Comparison of ENCODE assay signal across 17 cellular contexts in the genomic region with DNA sequence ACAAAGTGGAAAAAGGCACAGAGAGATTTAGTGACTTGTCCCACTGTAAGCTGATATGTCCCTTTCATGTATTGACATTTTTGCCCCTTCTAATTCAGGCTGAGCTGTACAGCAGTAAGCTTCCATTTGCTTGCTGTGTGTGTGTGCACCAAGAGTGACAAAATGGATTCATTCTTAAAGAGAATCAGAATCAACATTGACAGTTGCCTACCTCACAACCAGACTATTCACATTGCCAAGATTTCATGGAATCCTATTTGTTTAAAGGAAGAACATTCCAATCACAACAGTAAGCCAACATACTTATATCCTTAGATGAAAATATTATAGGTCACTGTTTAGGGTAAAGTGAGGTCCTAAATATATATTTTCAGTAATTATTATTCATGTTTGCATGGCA.
"Had no signal": no experiment of that assay in that cellular context is flagged by ENCODE, and none has a peak within 500 bp of the region (broad histone marks: within the 10 kb centered on the region; RNA-seq: fewer than 3 reads in every experiment).

No MANE protein-coding gene starts in this region.

- H3K4me3 ChIP-seq: cardiac muscle cell, colonic mucosa, prostate gland, upper lobe of right lung had no signal

- H3K9me3 Mint-ChIP-seq: activated CD4-positive, alpha-beta memory T cell treated with anti-CD3 and anti-CD28 coated beads for 36 hours; activated naive CD4-positive, alpha-beta T cell treated with anti-CD3 and anti-CD28 coated beads, Interleukin-2, amount 50 U/mL, for 72 hours; activated T-cell treated with anti-CD3 and anti-CD28 coated beads, Interleukin-2, amount 50 U/mL, for 4 hours had no signal

- DNase-seq: activated CD4-positive, alpha-beta memory T cell treated with anti-CD3 and anti-CD28 coated beads for 36 hours; activated effector memory CD4-positive, alpha-beta T cell treated with anti-CD3 and anti-CD28 coated beads, Interleukin-2, amount 50 U/mL, for 16 hours; activated T-cell treated with anti-CD3 and anti-CD28 coated beads, Interleukin-2, amount 50 U/mL, for 4 hours; anterior cingulate cortex; colonic mucosa; effector memory CD4-positive, alpha-beta T cell; occipital lobe; stimulated activated CD8-positive, alpha-beta memory T cell treated with anti-CD3 and anti-CD28 coated beads, Interleukin-4, amount 100 ng/mL, for 48 hours; stimulated activated naive CD8-positive, alpha-beta T cell treated with anti-CD3 and anti-CD28 coated beads, Interleukin-15, Interleukin-2, amounts not matched to agents 100 U/mL and 50 U/mL, for 24 hours; T-helper 1 cell; upper lobe of right lung had no signal

- H3K36me3 Mint-ChIP-seq: activated CD4-positive, alpha-beta memory T cell treated with anti-CD3 and anti-CD28 coated beads for 36 hours; activated naive CD4-positive, alpha-beta T cell treated with anti-CD3 and anti-CD28 coated beads, Interleukin-2, amount 50 U/mL, for 72 hours; natural killer cell treated with Interleukin-12 subunit alpha and Interleukin-12 subunit beta and Interleukin-15 and Interleukin-18, amount 100 ng/mL, for 72 hours had no signal

- H3K27me3 Mint-ChIP-seq: activated CD4-positive, alpha-beta memory T cell treated with anti-CD3 and anti-CD28 coated beads for 36 hours; natural killer cell treated with Interleukin-12 subunit alpha and Interleukin-12 subunit beta and Interleukin-15 and Interleukin-18, amount 100 ng/mL, for 72 hours had no signal

- ATAC-seq: activated naive CD4-positive, alpha-beta T cell treated with anti-CD3 and anti-CD28 coated beads, Interleukin-2, amount 50 U/mL, for 72 hours; activated T-cell treated with anti-CD3 and anti-CD28 coated beads, Interleukin-2, amount 50 U/mL, for 4 hours; left lobe of liver; natural killer cell treated with Interleukin-12 subunit alpha and Interleukin-12 subunit beta and Interleukin-15 and Interleukin-18, amount 100 ng/mL, for 72 hours; sciatic nerve; stimulated activated naive CD8-positive, alpha-beta T cell treated with anti-CD3 and anti-CD28 coated beads, Interleukin-15, Interleukin-2, amounts not matched to agents 100 U/mL and 50 U/mL, for 24 hours; upper lobe of right lung had no signal

- H3K27ac Mint-ChIP-seq: activated CD4-positive, alpha-beta memory T cell treated with anti-CD3 and anti-CD28 coated beads for 36 hours; activated naive CD4-positive, alpha-beta T cell treated with anti-CD3 and anti-CD28 coated beads, Interleukin-2, amount 50 U/mL, for 72 hours; natural killer cell treated with Interleukin-12 subunit alpha and Interleukin-12 subunit beta and Interleukin-15 and Interleukin-18, amount 100 ng/mL, for 72 hours had no signal

- H3K4me3 Mint-ChIP-seq: activated CD4-positive, alpha-beta memory T cell treated with anti-CD3 and anti-CD28 coated beads for 36 hours; activated T-cell treated with anti-CD3 and anti-CD28 coated beads, Interleukin-2, amount 50 U/mL, for 4 hours; natural killer cell treated with Interleukin-12 subunit alpha and Interleukin-12 subunit beta and Interleukin-15 and Interleukin-18, amount 100 ng/mL, for 72 hours had no signal
